Comparison of ENCODE assay signal across 10 cellular contexts in genomic region chr12:65881348-65881961, GRCh38. TPM values are rescaled to one million over a fixed set of nuclear protein-coding genes. Genes with fewer than 3 reads are reported as not detected.
A peak's percentile ranks its signal among the peaks of the same experiment; 100 is the strongest.
DNase-seq lines count a peak whose midpoint lies in the region; TF ChIP-seq lines count a peak whose summit lies in the region.
"Had no signal": no experiment of that assay in that cellular context is flagged by ENCODE, and none has a peak within 500 bp of the region (broad histone marks: within the 10 kb centered on the region; RNA-seq: fewer than 3 reads in every experiment).

No MANE protein-coding gene starts in this region.

- no peak for TF ChIP-seq POLR2A in breast epithelium (IDR thresholded peaks at IDR 0.05)
- TF ChIP-seq POLR2A in stomach (IDR thresholded peaks at IDR 0.05): no peak

- no peak for TF ChIP-seq EP300 in stomach (IDR thresholded peaks at IDR 0.05)

- H3K4me1 ChIP-seq in breast epithelium: no peaks in the 10 kb centered on the region
- H3K4me1 ChIP-seq in stomach: peaks cover 26 to 52% (median 41%) of the 10 kb centered on the region in 4 donors

- 4 to 20% (median 10%) methylated on average over 12 of the region's 12 CpGs for WGBS in stomach, 5 donors

- peak; percentile 66 for DNase-seq in HCEC 1CT
- peak in 1 of 2 donors; percentile 44 for DNase-seq in breast epithelium (ENCODE audit: low spot score in 2 of 2)
- DNase-seq in kidney glomerular epithelial cell (lab: John Stamatoyannopoulos, UW): peak; percentile 46
- peak; percentile 30 for DNase-seq in stomach
- DNase-seq in occipital lobe (lab: John Stamatoyannopoulos, UW): no peak
- no peak for DNase-seq in DMS79 treated with DMSO at 0.1 percent for 48 hours (lab: John Stamatoyannopoulos, UW)
- no peak for DNase-seq in stimulated activated CD4-positive, alpha-beta T cell treated with anti-CD3 and anti-CD28 coated beads, Interleukin-2, amount 100 ng/mL, for 48 hours
- no peak for DNase-seq in effector CD8-positive, alpha-beta T cell (lab: John Stamatoyannopoulos, UW)
- DNase-seq: NCI-H226 had no signal

- H3K36me3 ChIP-seq in breast epithelium (no peaks in the 10 kb centered on the region), stomach (no peaks in the 10 kb centered on the region)

- H3K4me3 ChIP-seq in breast epithelium (peak overlapping the region; percentile 45 to 67 (median 50)), stomach (peak overlapping the region; percentile 29 to 47 (median 42))

- no peaks in the 10 kb centered on the region for H3K27me3 ChIP-seq in breast epithelium
- H3K27me3 ChIP-seq in stomach: peaks cover 0 to 7% (median 3%) of the 10 kb centered on the region in 3 donors

- H3K27ac ChIP-seq in breast epithelium: peak overlapping the region; percentile 76 to 94
- peak overlapping the region; percentile 54 to 79 (median 70) for H3K27ac ChIP-seq in stomach

- intact Hi-C loops in breast epithelium (cut with DNase I; ENCODE audit: low total_unique reads): no loop called here
- intact Hi-C loops in stomach (cut with DNase I; ENCODE audit: low total_unique reads): no loop called here

- H3K9me3 ChIP-seq in breast epithelium: no peaks in the 10 kb centered on the region
- H3K9me3 ChIP-seq in stomach: no peaks in the 10 kb centered on the region

- TF ChIP-seq CTCF in breast epithelium (IDR thresholded peaks at IDR 0.05): no peak
- TF ChIP-seq CTCF in stomach (IDR thresholded peaks at IDR 0.05): no peak

RNA-seq across cellular contexts. Expression of gene HMGA2, which starts 57.2 kb away (rescaled TPM):
- total RNA-seq in breast epithelium (under 1 TPM in 1 of 3 donors, not detected in 2; 0.16 TPM), stomach (100 to 1,000 TPM in 1 of 5 donors, 1 to 10 TPM in 1, under 1 TPM in 1, not detected in 2; 0.43 to 149 (median 5.7) TPM), occipital lobe (0.62 TPM)
- under 1 TPM; 0.25 to 0.76 (median 0.62) TPM for polyA plus RNA-seq in stomach
- total RNA-seq: activated T-helper 17 cell treated with anti-CD3 and anti-CD28 coated beads, Interleukin-2, amount 50 U/mL, for 72 hours had no signal

Comparison
In these comparisons a context has a peak if more than half of its experiments do, and no peak if none do; other contexts are left out.
1. DNase-seq: peak in HCEC 1CT (single experiment), kidney glomerular epithelial cell (single experiment) and stomach (single experiment); none in occipital lobe (single experiment), DMS79 treated with DMSO at 0.1 percent for 48 hours (single experiment), stimulated activated CD4-positive, alpha-beta T cell treated with anti-CD3 and anti-CD28 coated beads, Interleukin-2, amount 100 ng/mL, for 48 hours (0 of 2) and effector CD8-positive, alpha-beta T cell (single experiment).